8 cellular contexts compared by ENCODE assay signal in the genomic region with DNA sequence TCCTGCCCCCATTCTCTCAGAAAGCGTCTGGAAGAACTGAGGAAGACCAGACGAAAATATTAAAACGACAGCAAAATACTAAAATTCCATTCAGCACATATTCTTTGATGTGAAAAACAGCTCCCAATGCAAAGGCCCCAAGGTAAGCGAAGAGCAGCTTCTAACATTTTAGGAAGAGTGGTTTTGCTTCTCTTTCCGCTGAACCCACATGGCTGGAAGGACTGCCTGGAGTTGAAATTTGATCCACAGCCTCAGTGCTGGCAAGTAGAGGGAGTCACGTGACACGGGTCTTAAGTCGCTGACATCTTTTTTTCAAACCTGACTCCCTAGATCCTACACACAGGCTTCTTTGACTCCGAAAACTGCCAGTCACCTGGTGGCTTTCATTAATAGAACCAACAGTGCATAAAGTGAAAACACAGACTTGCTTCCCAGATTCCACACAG. TPM values are rescaled to one million over a fixed set of nuclear protein-coding genes. Genes with fewer than 3 reads are reported as not detected.
DNase-seq lines count a peak whose midpoint lies in the region; ATAC-seq and TF ChIP-seq lines count a peak whose summit lies in the region.

TSS of gene FAM13A (minus strand) at position 233 of the 446 bp plus-strand sequence. CDS start at position 12, 221 bp downstream.

- no peaks in the 10 kb centered on the region for H3K79me2 ChIP-seq in DOHH2 (ENCODE audit: control insufficient read depth, low read length)

- WGBS in adrenal gland, 4 donors = 0 to 4% (median 2%) methylated on average over 9 of the region's 9 CpGs
- WGBS in heart left ventricle, 4 donors = 1 to 8% (median 6%) methylated on average over 9 of the region's 9 CpGs

- H3F3A ChIP-seq in DOHH2 (ENCODE audit: control insufficient read depth, insufficient read depth) = no peaks in the 10 kb centered on the region

- H3K4me3 ChIP-seq in DOHH2 (ENCODE audit: low read length) (peak within 1 kb of the TSS; percentile 26), adrenal gland (peak within 1 kb of the TSS in 2 of 4 donors; percentile 15 to 55), heart left ventricle (peak within 1 kb of the TSS; percentile 18 to 61 (median 48))

- H3K4me2 ChIP-seq in DOHH2 (ENCODE audit: low read length) = no peak within 1 kb of the TSS; the same call in 1 of the 2 replicates

- H3K4me1 ChIP-seq in DOHH2 (ENCODE audit: control insufficient read depth, low read length) (no peaks in the 10 kb centered on the region), adrenal gland (replicated peaks in 1 of 2) (peaks cover 0 to 27% of the 10 kb centered on the region in 2 donors), heart left ventricle (peaks cover 0 to 22% (median 4%) of the 10 kb centered on the region in 12 donors)

- TF ChIP-seq POLR2A in adrenal gland (IDR thresholded peaks at IDR 0.05) (peak in 1 of 2 donors; percentile 56), heart left ventricle (IDR thresholded peaks at IDR 0.05) (peak in 1 of 2 donors; percentile 18)

- H3K27me3 ChIP-seq in DOHH2 (ENCODE audit: control insufficient read depth, low read length) = no peaks in the 10 kb centered on the region
- no peaks in the 10 kb centered on the region for H3K27me3 ChIP-seq in adrenal gland
- no peaks in the 10 kb centered on the region for H3K27me3 ChIP-seq in heart left ventricle

- TF ChIP-seq CTCF in DOHH2 (IDR thresholded peaks at IDR 0.05; ENCODE audit: low read depth, low read length, poor library complexity, severe bottlenecking) = no peak
- no peak for TF ChIP-seq CTCF in adrenal gland (IDR thresholded peaks at IDR 0.05)
- TF ChIP-seq CTCF in heart left ventricle (IDR thresholded peaks at IDR 0.05) = no peak
- no peak for TF ChIP-seq CTCF in omental fat pad (IDR thresholded peaks at IDR 0.05)

- H3K27ac ChIP-seq in DOHH2 (ENCODE audit: low read depth, low read length) (no peak within 1 kb of the TSS), adrenal gland (peak within 1 kb of the TSS; percentile 0 to 79 (median 58)), heart left ventricle (peak within 1 kb of the TSS in 11 of 12 donors; percentile 1 to 73 (median 38))

- ATAC-seq in HG02623 (IDR thresholded peaks at IDR 0.05; ENCODE audit: unreplicated experiment) = peak; percentile 57
- peak; percentile 94 to 98 (median 95) for ATAC-seq in heart left ventricle
- peak; percentile 90 for ATAC-seq in omental fat pad (ENCODE audit: low FRiP score)
- no peak for ATAC-seq in activated CD4-positive, CD25-positive, alpha-beta regulatory T cell treated with anti-CD3 and anti-CD28 coated beads, Interleukin-2, amount 50 U/mL, for 24 hours

- no peaks in the 10 kb centered on the region for H4K20me1 ChIP-seq in DOHH2 (ENCODE audit: control insufficient read depth, insufficient read depth, low read depth, low read length)

- no peaks in the 10 kb centered on the region for H3K9me3 ChIP-seq in DOHH2 (ENCODE audit: control insufficient read depth, insufficient read depth, low read length)
- H3K9me3 ChIP-seq in adrenal gland (replicated peaks in 1 of 3) = no peaks in the 10 kb centered on the region
- peaks cover 0 to 7% (median 0%) of the 10 kb centered on the region in 12 donors for H3K9me3 ChIP-seq in heart left ventricle

- no peaks in the 10 kb centered on the region for H3K9me2 ChIP-seq in DOHH2 (replicated peaks; ENCODE audit: control insufficient read depth, low read length)

- H3K36me3 ChIP-seq in DOHH2 (ENCODE audit: control insufficient read depth, low read length) = no peaks in the 10 kb centered on the region
- H3K36me3 ChIP-seq in adrenal gland (replicated peaks in 1 of 2) = no peaks in the 10 kb centered on the region
- no peaks in the 10 kb centered on the region for H3K36me3 ChIP-seq in heart left ventricle

- DNase-seq in NCI-H2107 treated with DMSO at 0.1 percent for 48 hours (lab: John Stamatoyannopoulos, UW; ENCODE audit: unreplicated experiment) (peak; percentile 93), adrenal gland (peak; percentile 75 to 94 (median 88)), heart left ventricle (peak; percentile 63 to 85 (median 77)), omental fat pad (ENCODE audit: low spot score) (peak; percentile 44)
- no peak for DNase-seq in stimulated activated CD4-positive, alpha-beta T cell treated with anti-CD3 and anti-CD28 coated beads, Interleukin-12 subunit alpha, Interleukin-12 subunit beta, amount 100 ng/mL, for 4 hours

- intact Hi-C loops in adrenal gland (cut with DNase I) (no loop called here), heart left ventricle (cut with DNase I) (loop anchor here in 1 of 10 donors (5.0 kb wide), 1 partner anchor 55 kb away; the partner anchor contains the start of gene TIGD2)

RNA-seq across cellular contexts. Expression of gene FAM13A, which starts in this region (rescaled TPM):
- total RNA-seq in adrenal gland = 10 to 100 TPM; 27.1 to 61.6 (median 33.1) TPM
- polyA plus RNA-seq in adrenal gland = 10 to 100 TPM; 10.1 to 21.1 (median 13.6) TPM
- 10 to 100 TPM in 6 of 9 donors, 1 to 10 TPM in 3; 7.0 to 30.4 (median 11.7) TPM for total RNA-seq in heart left ventricle
- polyA plus RNA-seq in heart left ventricle = 1 to 10 TPM; 3.7 to 5.8 TPM
- total RNA-seq in omental fat pad = 10 to 100 TPM; 48.5 to 84.2 (median 51.2) TPM

Comparison
In these comparisons a context has a peak if more than half of its experiments do, and no peak if none do; other contexts are left out.
1. ATAC-seq: peak in HG02623 (single experiment), heart left ventricle (4 of 4) and omental fat pad (single experiment); none in activated CD4-positive, CD25-positive, alpha-beta regulatory T cell treated with anti-CD3 and anti-CD28 coated beads, Interleukin-2, amount 50 U/mL, for 24 hours (0 of 2).